In the genomic region with DNA sequence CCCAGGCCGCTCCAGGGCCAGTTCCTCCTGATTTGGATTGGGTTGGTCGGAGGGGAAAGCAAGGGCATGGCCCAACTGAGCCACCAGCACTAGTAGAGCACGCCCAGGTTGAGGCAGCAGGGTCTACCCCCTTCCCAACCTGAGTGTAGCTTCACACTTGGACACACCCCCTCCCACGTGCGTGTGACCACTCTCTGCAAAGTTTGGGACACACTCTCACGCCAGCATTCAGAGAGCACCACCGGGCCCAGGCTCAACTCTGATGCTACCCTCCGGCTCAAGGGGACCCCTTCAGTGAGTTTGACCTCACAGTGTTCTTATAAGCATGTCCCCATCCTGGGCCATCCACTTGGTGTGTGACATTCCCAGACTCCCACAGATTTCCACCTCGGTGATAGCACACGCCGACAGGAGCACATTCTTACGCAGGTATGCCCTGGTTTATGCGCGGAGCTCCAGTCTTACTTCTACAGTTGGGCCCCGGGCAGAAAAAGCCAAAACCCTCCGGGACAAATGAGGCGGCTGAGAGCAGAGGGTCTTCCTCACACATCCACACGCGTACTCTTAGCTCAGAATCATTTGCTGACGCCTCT, we compare ENCODE assay signal across 24 cellular contexts. TPM values are rescaled to one million over a fixed set of nuclear protein-coding genes. Genes with fewer than 3 reads are reported as not detected.
DNase-seq lines count a peak whose midpoint lies in the region; ATAC-seq and TF ChIP-seq lines count a peak whose summit lies in the region.
"Had no signal": no experiment of that assay in that cellular context is flagged by ENCODE, and none has a peak within 500 bp of the region (broad histone marks: within the 10 kb centered on the region; RNA-seq: fewer than 3 reads in every experiment).

No MANE protein-coding gene starts in this region.

- no peaks in the 10 kb centered on the region for H3K9me3 ChIP-seq in CD4-positive, CD25-positive, alpha-beta regulatory T cell (ENCODE audit: control insufficient read depth in 2 of 2, low read length in 2 of 2)
- no peaks in the 10 kb centered on the region for H3K9me3 ChIP-seq in psoas muscle
- H3K9me3 ChIP-seq: adrenal gland, BE2C had no signal

- DNase-seq in AG20443 (ENCODE audit: low spot score) (peak; percentile 16), neural crest cell (ENCODE audit: low read depth, low spot score) (no peak), psoas muscle (no peak)
- DNase-seq in CD4-positive, CD25-positive, alpha-beta regulatory T cell, result no peak
- DNase-seq: activated B cell treated with CpG ODN at 0.5 μM for 24 hours; activated CD8-positive, alpha-beta T cell treated with anti-CD3 and anti-CD28 coated beads, Interleukin-2, amount 10 ng/mL, durations not matched to agents 7 days and 5 days; adrenal gland; BE2C; dorsolateral prefrontal cortex; NCI-H1417; NCI-H2107; RPMI8226; stimulated activated CD4-positive, alpha-beta T cell treated with anti-CD3 and anti-CD28 coated beads, Interleukin-2, amount 100 ng/mL, for 24 hours; stomach; T1000; trophoblast cell had no signal

- no peak for ATAC-seq in CD4-positive, CD25-positive, alpha-beta regulatory T cell (ENCODE audit: low read depth in 2 of 2)
- ATAC-seq in activated T-helper 17 cell treated with anti-CD3 and anti-CD28 coated beads, Interleukin-2, amount 50 U/mL, for 72 hours (replicated peaks), result no peak
- ATAC-seq in HG03460 (IDR thresholded peaks at IDR 0.05; ENCODE audit: unreplicated experiment), result no peak
- no peak for ATAC-seq in GM21529 (IDR thresholded peaks at IDR 0.05; ENCODE audit: unreplicated experiment)
- ATAC-seq in psoas muscle, result no peak
- ATAC-seq: activated CD8-positive, alpha-beta T cell treated with anti-CD3 and anti-CD28 coated beads, Interleukin-2, amount 10 ng/mL, durations not matched to agents 7 days and 5 days had no signal

- H3K4me3 Mint-ChIP-seq in CD4-positive, CD25-positive, alpha-beta regulatory T cell, result peak overlapping the region in 3 of 4 donors; percentile 21 to 44 (median 43)
- H3K4me3 Mint-ChIP-seq in activated T-helper 17 cell treated with anti-CD3 and anti-CD28 coated beads, Interleukin-2, amount 50 U/mL, for 72 hours, result peak overlapping the region; percentile 9
- peak overlapping the region; percentile 18 for H3K4me3 Mint-ChIP-seq in neural crest cell
- H3K4me3 Mint-ChIP-seq: activated B cell treated with CpG ODN at 0.5 μM for 24 hours had no signal

- TF ChIP-seq CTCF in neural crest cell (conservative IDR thresholded peaks at IDR 0.05), result no peak
- TF ChIP-seq CTCF in psoas muscle (IDR thresholded peaks at IDR 0.05), result no peak

- H3K27ac Mint-ChIP-seq in CD4-positive, CD25-positive, alpha-beta regulatory T cell, result no peak overlapping the region
- no peak overlapping the region for H3K27ac Mint-ChIP-seq in activated T-helper 17 cell treated with anti-CD3 and anti-CD28 coated beads, Interleukin-2, amount 50 U/mL, for 72 hours
- no peak overlapping the region for H3K27ac Mint-ChIP-seq in neural crest cell (ENCODE audit: unreplicated experiment)
- H3K27ac Mint-ChIP-seq: activated B cell treated with CpG ODN at 0.5 μM for 24 hours had no signal

- 16 to 19% (median 19%) methylated on average over 20 of the region's 20 CpGs for WGBS in psoas muscle, 3 donors

- intact Hi-C loops in psoas muscle (cut with DNase I), result no loop called here

- H3K9me3 Mint-ChIP-seq in CD4-positive, CD25-positive, alpha-beta regulatory T cell, result peaks cover 0 to 8% (median 0%) of the 10 kb centered on the region in 7 donors
- H3K9me3 Mint-ChIP-seq in activated T-helper 17 cell treated with anti-CD3 and anti-CD28 coated beads, Interleukin-2, amount 50 U/mL, for 72 hours, result no peaks in the 10 kb centered on the region
- no peaks in the 10 kb centered on the region for H3K9me3 Mint-ChIP-seq in neural crest cell
- H3K9me3 Mint-ChIP-seq: activated B cell treated with CpG ODN at 0.5 μM for 24 hours had no signal

- H3K27me3 Mint-ChIP-seq in CD4-positive, CD25-positive, alpha-beta regulatory T cell, result peaks cover 97% of the 10 kb centered on the region
- peaks cover 81% of the 10 kb centered on the region for H3K27me3 Mint-ChIP-seq in activated T-helper 17 cell treated with anti-CD3 and anti-CD28 coated beads, Interleukin-2, amount 50 U/mL, for 72 hours
- peaks cover 99% of the 10 kb centered on the region for H3K27me3 Mint-ChIP-seq in neural crest cell (ENCODE audit: low read depth)

- H3K4me1 ChIP-seq in CD4-positive, CD25-positive, alpha-beta regulatory T cell (ENCODE audit: control insufficient read depth, insufficient read depth, low read length, poor library complexity, severe bottlenecking), result peaks cover 34% of the 10 kb centered on the region
- peaks cover 15% of the 10 kb centered on the region for H3K4me1 ChIP-seq in psoas muscle

- no peak overlapping the region for H3K4me3 ChIP-seq in CD4-positive, CD25-positive, alpha-beta regulatory T cell (ENCODE audit: low read depth, low read length)
- no peak overlapping the region for H3K4me3 ChIP-seq in psoas muscle
- H3K4me3 ChIP-seq: adrenal gland, hepatocyte had no signal

- no peaks in the 10 kb centered on the region for H3K36me3 ChIP-seq in CD4-positive, CD25-positive, alpha-beta regulatory T cell (ENCODE audit: control insufficient read depth, insufficient read depth, low read length)
- H3K36me3 ChIP-seq in psoas muscle (ENCODE audit: insufficient read depth in 1 of 2, low read depth in 1 of 2), result no peaks in the 10 kb centered on the region
- H3K36me3 ChIP-seq: adrenal gland, BE2C, stomach had no signal

- H3K27ac ChIP-seq in CD4-positive, CD25-positive, alpha-beta regulatory T cell (ENCODE audit: insufficient read depth, low read length, poor library complexity, severe bottlenecking), result no peak overlapping the region
- H3K27ac ChIP-seq in psoas muscle, result no peak overlapping the region
- H3K27ac ChIP-seq: adrenal gland, dorsolateral prefrontal cortex, epithelial cell of prostate, hepatocyte, SK-N-MC, stomach had no signal

- H3K36me3 Mint-ChIP-seq in CD4-positive, CD25-positive, alpha-beta regulatory T cell, result no peaks in the 10 kb centered on the region
- peaks cover 19% of the 10 kb centered on the region for H3K36me3 Mint-ChIP-seq in activated T-helper 17 cell treated with anti-CD3 and anti-CD28 coated beads, Interleukin-2, amount 50 U/mL, for 72 hours (ENCODE audit: low read depth)
- peaks cover 6% of the 10 kb centered on the region for H3K36me3 Mint-ChIP-seq in neural crest cell (ENCODE audit: low read depth)

- H3K4me1 Mint-ChIP-seq in CD4-positive, CD25-positive, alpha-beta regulatory T cell, result peaks cover 0 to 63% (median 29%) of the 10 kb centered on the region in 4 donors
- H3K4me1 Mint-ChIP-seq in activated T-helper 17 cell treated with anti-CD3 and anti-CD28 coated beads, Interleukin-2, amount 50 U/mL, for 72 hours, result peaks cover 22% of the 10 kb centered on the region
- H3K4me1 Mint-ChIP-seq in neural crest cell, result peaks cover 30% of the 10 kb centered on the region

- peaks cover 38% of the 10 kb centered on the region for H3K27me3 ChIP-seq in CD4-positive, CD25-positive, alpha-beta regulatory T cell (ENCODE audit: control insufficient read depth, insufficient read depth, low read length)
- H3K27me3 ChIP-seq in psoas muscle (ENCODE audit: insufficient read depth in 3 of 3, low read length in 2 of 3), result peaks cover 5 to 98% (median 63%) of the 10 kb centered on the region in 3 donors

RNA-seq across cellular contexts. Expression of gene DMRTA2, which starts 3.0 kb away (rescaled TPM):
- total RNA-seq in CD4-positive, CD25-positive, alpha-beta regulatory T cell, result not detected
- not detected for polyA plus RNA-seq in CD4-positive, CD25-positive, alpha-beta regulatory T cell
- not detected for total RNA-seq in activated T-helper 17 cell treated with anti-CD3 and anti-CD28 coated beads, Interleukin-2, amount 50 U/mL, for 72 hours
- total RNA-seq in neural crest cell (0.18 TPM in 1 of 2 replicates, not detected in the other), psoas muscle (not detected)
- under 1 TPM in 1 of 3 donors, not detected in 2; 0.01 TPM for polyA plus RNA-seq in psoas muscle
- total RNA-seq: activated B cell treated with CpG ODN at 0.5 μM for 24 hours; activated CD8-positive, alpha-beta T cell treated with anti-CD3 and anti-CD28 coated beads, Interleukin-2, amount 10 ng/mL, durations not matched to agents 7 days and 5 days; adrenal gland; lung microvascular endothelial cell; MCF 10A had no signal
- polyA plus RNA-seq: hepatocyte had no signal
